ENCODE assay signal across 18 cellular contexts in genomic region chr1:55147504-55147903, GRCh38.
"Had no signal": no experiment of that assay in that cellular context is flagged by ENCODE, and none has a peak within 500 bp of the region (broad histone marks: within the 10 kb centered on the region; RNA-seq: fewer than 3 reads in every experiment).

No MANE protein-coding gene starts in this region.

- H3K9me3 Mint-ChIP-seq: activated CD4-positive, alpha-beta T cell treated with anti-CD3 and anti-CD28 coated beads, Interleukin-2, amount 10 ng/mL, durations not matched to agents 7 days and 5 days; activated naive CD8-positive, alpha-beta T cell treated with anti-CD3 and anti-CD28 coated beads, Interleukin-2, amount 50 U/mL, for 24 hours had no signal

- H3K27me3 Mint-ChIP-seq: activated CD4-positive, alpha-beta T cell treated with anti-CD3 and anti-CD28 coated beads, Interleukin-2, amount 10 ng/mL, durations not matched to agents 7 days and 5 days; activated naive CD8-positive, alpha-beta T cell treated with anti-CD3 and anti-CD28 coated beads, Interleukin-2, amount 50 U/mL, for 24 hours; naive B cell had no signal

- H3K4me3 Mint-ChIP-seq: activated CD4-positive, alpha-beta T cell treated with anti-CD3 and anti-CD28 coated beads, Interleukin-2, amount 10 ng/mL, durations not matched to agents 7 days and 5 days; activated naive CD8-positive, alpha-beta T cell treated with anti-CD3 and anti-CD28 coated beads, Interleukin-2, amount 50 U/mL, for 24 hours; naive B cell had no signal

- H3K4me3 ChIP-seq: gastrocnemius medialis, heart left ventricle, pancreas, sigmoid colon, thoracic aorta, upper lobe of right lung had no signal

- H3K9me3 ChIP-seq: gastrocnemius medialis, heart left ventricle, pancreas, sigmoid colon, thoracic aorta, upper lobe of right lung had no signal

- DNase-seq: activated CD4-positive, alpha-beta T cell treated with anti-CD3 and anti-CD28 coated beads, Interleukin-2, amount 10 ng/mL, durations not matched to agents 7 days and 5 days; activated naive CD4-positive, alpha-beta T cell; activated naive CD8-positive, alpha-beta T cell treated with anti-CD3 and anti-CD28 coated beads, Interleukin-2, amount 50 U/mL, for 24 hours; aorta; cerebellar nuclear complex; effector CD8-positive, alpha-beta T cell; naive B cell; pancreas; stimulated activated CD4-positive, alpha-beta T cell treated with anti-CD3 and anti-CD28 coated beads, Interleukin-12 subunit alpha, Interleukin-12 subunit beta, amount 100 ng/mL, for 4 hours; stimulated activated CD4-positive, alpha-beta T cell treated with anti-CD3 and anti-CD28 coated beads, Interleukin-2, amount 100 ng/mL, for 24 hours; T-helper 2 cell; upper lobe of right lung had no signal

- ATAC-seq: activated naive CD8-positive, alpha-beta T cell treated with anti-CD3 and anti-CD28 coated beads, Interleukin-2, amount 50 U/mL, for 24 hours; gastrocnemius medialis; heart left ventricle; left colon; pancreas; upper lobe of right lung had no signal

- H3K27ac Mint-ChIP-seq: activated CD4-positive, alpha-beta T cell treated with anti-CD3 and anti-CD28 coated beads, Interleukin-2, amount 10 ng/mL, durations not matched to agents 7 days and 5 days; activated naive CD8-positive, alpha-beta T cell treated with anti-CD3 and anti-CD28 coated beads, Interleukin-2, amount 50 U/mL, for 24 hours had no signal

- H3K27ac ChIP-seq: epithelial cell of prostate, pancreas, sigmoid colon, thoracic aorta, upper lobe of right lung had no signal

- H3K4me1 ChIP-seq: pancreas had no signal

- H3K27me3 ChIP-seq: gastrocnemius medialis, heart left ventricle, pancreas, sigmoid colon, upper lobe of right lung had no signal
